ENCODE assay signal across 9 cellular contexts in the genomic region with DNA sequence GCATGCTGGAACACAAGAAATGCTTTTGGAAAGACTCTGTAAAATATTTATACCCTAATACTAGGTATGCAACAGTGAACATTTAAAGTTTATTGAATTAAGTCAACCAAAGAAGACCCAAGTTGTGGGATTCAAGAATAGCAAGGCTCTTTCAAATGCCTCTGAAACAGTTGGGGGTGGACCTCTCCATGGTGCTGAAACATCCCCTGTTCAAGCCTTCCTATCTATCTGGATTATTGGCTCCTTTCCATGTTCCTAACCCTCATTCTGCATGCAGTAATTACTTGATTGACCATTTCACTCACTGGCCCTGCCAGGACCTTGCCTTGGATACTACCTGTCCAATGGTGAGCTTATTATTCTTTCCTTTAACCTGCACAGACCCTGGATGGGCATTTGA.
DNase-seq lines count a peak whose midpoint lies in the region; ATAC-seq and TF ChIP-seq lines count a peak whose summit lies in the region.
"Had no signal": no experiment of that assay in that cellular context is flagged by ENCODE, and none has a peak within 500 bp of the region (broad histone marks: within the 10 kb centered on the region; RNA-seq: fewer than 3 reads in every experiment).

No MANE protein-coding gene starts in this region.

- no peaks in the 10 kb centered on the region for H3K9me3 ChIP-seq in DND-41 (ENCODE audit: insufficient read depth, low read length, severe bottlenecking)
- no peaks in the 10 kb centered on the region for H3K9me3 ChIP-seq in sigmoid colon

- no peaks in the 10 kb centered on the region for H3K27me3 Mint-ChIP-seq in activated naive CD8-positive, alpha-beta T cell treated with anti-CD3 and anti-CD28 coated beads, Interleukin-2, amount 10 ng/mL, durations not matched to agents 7 days and 5 days

- H3K36me3 ChIP-seq in DND-41 (ENCODE audit: insufficient read depth, low read length) (no peaks in the 10 kb centered on the region), sigmoid colon (no peaks in the 10 kb centered on the region)

- intact Hi-C loops in sigmoid colon (cut with DNase I) = no loop called here

- no peak overlapping the region for H3K9ac ChIP-seq in DND-41 (ENCODE audit: low read depth, low read length)

- H3K4me3 ChIP-seq in DND-41 (ENCODE audit: low read depth in 1 of 2, low read length in 2 of 2) (no peak overlapping the region), HFF-Myc (replicated peaks; ENCODE audit: low read depth, low read length) (no peak overlapping the region), sigmoid colon (no peak overlapping the region)

- TF ChIP-seq CTCF in DND-41 (IDR thresholded peaks at IDR 0.05; ENCODE audit: borderline replicate concordance, extremely low read depth, low read length, poor library complexity, severe bottlenecking) (no peak), HFF-Myc (IDR thresholded peaks at IDR 0.05; ENCODE audit: low read depth, low read length, missing control alignments) (no peak), sigmoid colon (IDR thresholded peaks at IDR 0.05) (no peak)

- no peak for TF ChIP-seq EP300 in sigmoid colon (IDR thresholded peaks at IDR 0.05)

- no peak overlapping the region for H3K27ac Mint-ChIP-seq in activated naive CD8-positive, alpha-beta T cell treated with anti-CD3 and anti-CD28 coated beads, Interleukin-2, amount 10 ng/mL, durations not matched to agents 7 days and 5 days
- H3K27ac Mint-ChIP-seq: natural killer cell had no signal

- H4K20me1 ChIP-seq in DND-41 (ENCODE audit: insufficient read depth, low read length) = no peaks in the 10 kb centered on the region

- POLR2A ChIA-PET in activated naive CD8-positive, alpha-beta T cell treated with anti-CD3 and anti-CD28 coated beads, Interleukin-2, amount 10 ng/mL, durations not matched to agents 7 days and 5 days (lab: Charles Lee) = no interaction called here

- ATAC-seq in DND-41 (ENCODE audit: insufficient read depth, low read depth) = 0 out of 3 replicates have a peak, but pooled peaks have one; percentile 48
- ATAC-seq in activated naive CD8-positive, alpha-beta T cell treated with anti-CD3 and anti-CD28 coated beads, Interleukin-2, amount 10 ng/mL, durations not matched to agents 7 days and 5 days (ENCODE audit: low read depth) = no peak
- ATAC-seq in GM21390 (IDR thresholded peaks at IDR 0.05; ENCODE audit: unreplicated experiment) = no peak
- no peak for ATAC-seq in HG03280 (IDR thresholded peaks at IDR 0.05; ENCODE audit: unreplicated experiment)
- ATAC-seq: natural killer cell had no signal

- peak; percentile 66 for DNase-seq in DND-41
- peak; percentile 10 for DNase-seq in HFF-Myc (ENCODE audit: extremely low read depth, low read depth)
- peak; percentile 29 for DNase-seq in activated naive CD8-positive, alpha-beta T cell treated with anti-CD3 and anti-CD28 coated beads, Interleukin-2, amount 10 ng/mL, durations not matched to agents 7 days and 5 days
- peak; percentile 61 for DNase-seq in islet precursor cell
- no peak for DNase-seq in NCI-H446 treated with DMSO at 0.1 percent for 48 hours (lab: John Stamatoyannopoulos, UW)
- no peak for DNase-seq in sigmoid colon
- DNase-seq: natural killer cell had no signal

- no peak overlapping the region for H2AFZ ChIP-seq in DND-41 (ENCODE audit: low read depth, low read length)

- no peak for TF ChIP-seq POLR2A in sigmoid colon (IDR thresholded peaks at IDR 0.05)

- H3K9me3 Mint-ChIP-seq in activated naive CD8-positive, alpha-beta T cell treated with anti-CD3 and anti-CD28 coated beads, Interleukin-2, amount 10 ng/mL, durations not matched to agents 7 days and 5 days = no peaks in the 10 kb centered on the region

- H3K4me1 ChIP-seq in DND-41 (ENCODE audit: insufficient read depth, low read length) (no peaks in the 10 kb centered on the region), sigmoid colon (no peaks in the 10 kb centered on the region)

- H3K36me3 Mint-ChIP-seq in activated naive CD8-positive, alpha-beta T cell treated with anti-CD3 and anti-CD28 coated beads, Interleukin-2, amount 10 ng/mL, durations not matched to agents 7 days and 5 days = no peaks in the 10 kb centered on the region
- H3K36me3 Mint-ChIP-seq: natural killer cell had no signal

- no peak overlapping the region for H3K4me2 ChIP-seq in DND-41 (ENCODE audit: insufficient read depth, low read length)

- H3K4me1 Mint-ChIP-seq in activated naive CD8-positive, alpha-beta T cell treated with anti-CD3 and anti-CD28 coated beads, Interleukin-2, amount 10 ng/mL, durations not matched to agents 7 days and 5 days = no peaks in the 10 kb centered on the region
- H3K4me1 Mint-ChIP-seq: natural killer cell had no signal

- H3K27ac ChIP-seq in DND-41 (ENCODE audit: low read length) (no peak overlapping the region), sigmoid colon (no peak overlapping the region)

- no peaks in the 10 kb centered on the region for H3K79me2 ChIP-seq in DND-41 (ENCODE audit: insufficient read depth, low read length)

- H3K27me3 ChIP-seq in DND-41 (ENCODE audit: insufficient read depth, low read length, poor library complexity) = no peaks in the 10 kb centered on the region
- no peaks in the 10 kb centered on the region for H3K27me3 ChIP-seq in sigmoid colon

- no peak overlapping the region for H3K4me3 Mint-ChIP-seq in activated naive CD8-positive, alpha-beta T cell treated with anti-CD3 and anti-CD28 coated beads, Interleukin-2, amount 10 ng/mL, durations not matched to agents 7 days and 5 days
- H3K4me3 Mint-ChIP-seq: natural killer cell had no signal

Comparison
In these comparisons a context has a peak if more than half of its experiments do, and no peak if none do; other contexts are left out.
1. DNase-seq: peak in DND-41 (single experiment), HFF-Myc (single experiment), activated naive CD8-positive, alpha-beta T cell treated with anti-CD3 and anti-CD28 coated beads, Interleukin-2, amount 10 ng/mL, durations not matched to agents 7 days and 5 days (single experiment) and islet precursor cell (single experiment); none in NCI-H446 treated with DMSO at 0.1 percent for 48 hours (single experiment) and sigmoid colon (single experiment).